Comparison of ENCODE assay signal across 1 cellular context in genomic region chr19:49767380-49767779, GRCh38.
TF ChIP-seq lines count a peak whose summit lies in the region.

No MANE protein-coding gene starts in this region.

TF ChIP-seq in IMR-90, 13 proteins besides CTCF, POLR2A, EP300 and RAD21 (continued from another document):
- TF ChIP-seq USF2 (IDR thresholded peaks at IDR 0.05; ENCODE audit: low read depth, low read length) (no peak), CEBPB (IDR thresholded peaks at IDR 0.05; ENCODE audit: low read depth, low read length) (no peak), CHD1 (IDR thresholded peaks at IDR 0.05; ENCODE audit: low read depth, low read length) (no peak), FOS (IDR thresholded peaks at IDR 0.05; ENCODE audit: low read depth, low read length) (no peak), BHLHE40 (IDR thresholded peaks at IDR 0.05; ENCODE audit: low read depth, low read length) (no peak), NFE2L2 (IDR thresholded peaks at IDR 0.05; ENCODE audit: low read depth, low read length) (no peak), MAFK (IDR thresholded peaks at IDR 0.05; ENCODE audit: low read depth, low read length) (no peak), MXI1 (IDR thresholded peaks at IDR 0.05; ENCODE audit: borderline replicate concordance, low read depth, low read length) (no peak), RCOR1 (IDR thresholded peaks at IDR 0.05; ENCODE audit: insufficient replicate concordance, low read length) (no peak), SMC3 (IDR thresholded peaks at IDR 0.05; ENCODE audit: low read depth, low read length) (no peak)
TF ChIP-seq in IMR-90: peak in this region for 0.
